In genomic region chr1:185581961-185582725, GRCh38 we compare ENCODE assay signal across 26 cellular contexts.
DNase-seq lines count a peak whose midpoint lies in the region; ATAC-seq and TF ChIP-seq lines count a peak whose summit lies in the region.
"Had no signal": no experiment of that assay in that cellular context is flagged by ENCODE, and none has a peak within 500 bp of the region (broad histone marks: within the 10 kb centered on the region; RNA-seq: fewer than 3 reads in every experiment).

No MANE protein-coding gene starts in this region.

- intact Hi-C loops in IMR-90 (cut with micrococcal nuclease) = no loop called here

- in situ Hi-C loops in IMR-90 (cut with MboI; ENCODE audit: low sequenced_read_pairs) (no loop called here), GM13977 (cut with MboI; ENCODE audit: low pct_unique_long_range_greater_than_20kb, low sequenced_read_pairs, unreplicated experiment) (no loop called here)

- TF ChIP-seq RAD21 in IMR-90 (IDR thresholded peaks at IDR 0.05; ENCODE audit: low read length) = no peak

- H3K9me3 ChIP-seq in IMR-90 (ENCODE audit: control insufficient read depth, insufficient read depth, low read length) = peaks cover 9% of the 10 kb centered on the region
- no peaks in the 10 kb centered on the region for H3K9me3 ChIP-seq in osteoblast (ENCODE audit: low read depth, low read length)
- H3K9me3 ChIP-seq: adrenal gland, prostate gland had no signal

- H2AFZ ChIP-seq in IMR-90 (replicated peaks; ENCODE audit: low read length, poor library complexity) = no peak overlapping the region
- H2AFZ ChIP-seq in osteoblast (ENCODE audit: low read length) = no peak overlapping the region

- WGBS in IMR-90 (ENCODE audit: extremely low coverage in 2 of 2, insufficient read length in 1 of 2), 2 experiments = 67% methylated on average over 1 of the region's 4 CpGs; no CpG with 5 or more reads in 1 of the 2 experiments

- no peaks in the 10 kb centered on the region for H4K20me1 ChIP-seq in IMR-90 (ENCODE audit: insufficient read depth, low read length)
- H4K20me1 ChIP-seq in osteoblast (ENCODE audit: insufficient read depth, low read length) = no peaks in the 10 kb centered on the region

- H2BK15ac ChIP-seq in IMR-90 (ENCODE audit: low read depth, low read length) = no peak overlapping the region

- no peaks in the 10 kb centered on the region for H3K79me1 ChIP-seq in IMR-90 (ENCODE audit: low read depth in 1 of 2, low read length in 2 of 2)

- H2BK5ac ChIP-seq in IMR-90 (ENCODE audit: low read depth, low read length, poor library complexity, severe bottlenecking) = no peak overlapping the region

- DNase-seq in Daoy (ENCODE audit: low read depth) (peak; percentile 19), IMR-90 (peak; percentile 30), dermis blood vessel endothelial cell (peak; percentile 15), osteoblast (ENCODE audit: insufficient read length, low spot score, missing footprints) (peak; percentile 83), GM13977 (ENCODE audit: low spot score) (no peak), NCI-H774 (lab: John Stamatoyannopoulos, UW) (no peak)
- DNase-seq in activated T-cell treated with anti-CD3 and anti-CD28 coated beads, Interleukin-2, amount 50 U/mL, for 48 hours = no peak
- DNase-seq: activated CD8-positive, alpha-beta memory T cell treated with anti-CD3 and anti-CD28 coated beads, Interleukin-2, amount 50 U/mL, for 48 hours; activated CD8-positive, alpha-beta T cell treated with anti-CD3 and anti-CD28 coated beads for 36 hours; activated naive CD4-positive, alpha-beta T cell treated with anti-CD3 and anti-CD28 coated beads for 36 hours; adrenal gland; CD8-positive, alpha-beta memory T cell; DMS 273 treated with DMSO at 0.1 percent for 48 hours; GDM1; islet precursor cell; KG1; left ventricle myocardium inferior; NCI-H1417; NCI-H2029; Peyer's patch; SHP77 treated with DMSO at 0.1 percent for 48 hours; stimulated activated CD4-positive, alpha-beta T cell treated with anti-CD3 and anti-CD28 coated beads, Interleukin-4, amount 100 ng/mL, for 1 hour; tibial artery had no signal

- H3K4me3 ChIP-seq in IMR-90 (ENCODE audit: insufficient read depth, low read depth, low read length) (no peak overlapping the region), osteoblast (ENCODE audit: insufficient read depth, low read length) (no peak overlapping the region)
- H3K4me3 ChIP-seq: adrenal gland, left ventricle myocardium inferior, Peyer's patch, prostate gland, tibial artery had no signal

- CTCF ChIA-PET in IMR-90 (lab: Yijun Ruan, JAX) = interaction anchor here (1.3 to 1.6 kb wide), 2 partner anchors 9 to 13 kb away, joined by 4 read pairs; no protein-coding TSS in a partner anchor

- H3K56ac ChIP-seq in IMR-90 (ENCODE audit: extremely low read depth, insufficient read depth, low read length) = no peak overlapping the region

- no peak overlapping the region for H2BK20ac ChIP-seq in IMR-90 (ENCODE audit: low read depth, low read length)

- H3K36me3 ChIP-seq in IMR-90 (ENCODE audit: control insufficient read depth, insufficient read depth, low read length) (no peaks in the 10 kb centered on the region), osteoblast (ENCODE audit: insufficient read depth, low read length) (no peaks in the 10 kb centered on the region)
- H3K36me3 ChIP-seq: adrenal gland, left ventricle myocardium inferior, Peyer's patch, prostate gland, tibial artery had no signal

- H3K79me2 ChIP-seq in osteoblast (ENCODE audit: insufficient read depth, low read length) = no peaks in the 10 kb centered on the region

- no peak overlapping the region for H4K5ac ChIP-seq in IMR-90 (ENCODE audit: low read depth, low read length)

- H3K4me2 ChIP-seq in IMR-90 (ENCODE audit: low read depth, low read length) (no peak overlapping the region), osteoblast (ENCODE audit: insufficient read depth, low read length) (no peak overlapping the region)

- no peak overlapping the region for H2AK9ac ChIP-seq in IMR-90 (replicated peaks; ENCODE audit: low read depth, low read length, poor library complexity)

- ATAC-seq in IMR-90 (ENCODE audit: low read depth) = no peak
- ATAC-seq in HG03442 (IDR thresholded peaks at IDR 0.05; ENCODE audit: unreplicated experiment) = no peak
- ATAC-seq: activated CD8-positive, alpha-beta T cell treated with anti-CD3 and anti-CD28 coated beads for 36 hours; sciatic nerve had no signal

- POLR2A ChIA-PET in IMR-90 (lab: Charles Lee; ENCODE audit: unreplicated experiment) = no interaction called here

- TF ChIP-seq POLR2A in IMR-90 (IDR thresholded peaks at IDR 0.05; ENCODE audit: low read depth, low read length) = no peak

- H3K9me1 ChIP-seq in IMR-90 (ENCODE audit: insufficient read depth, low read length) = no peaks in the 10 kb centered on the region

- dilution Hi-C loops in IMR-90 (cut with HindIII; ENCODE audit: low sequenced_read_pairs, unreplicated experiment) = no loop called here

- H2BK120ac ChIP-seq in IMR-90 (ENCODE audit: low read depth, low read length) = no peak overlapping the region

- TF ChIP-seq CTCF in IMR-90 (conservative IDR thresholded peaks at IDR 0.05; ENCODE audit: low read depth, low read length) (no peak), osteoblast (IDR thresholded peaks at IDR 0.05; ENCODE audit: extremely low read depth, low read depth, low read length) (no peak), GM13977 (IDR thresholded peaks at IDR 0.05; ENCODE audit: extremely low read depth, insufficient read depth, missing control alignments) (no peak)

- H3K9ac ChIP-seq in IMR-90 (ENCODE audit: low read depth, low read length) = no peak overlapping the region

- H2AK5ac ChIP-seq in IMR-90 (ENCODE audit: low read depth, low read length) = no peak overlapping the region

- peak overlapping the region in 1 of 2 experiments; percentile 25; a peak in 1 of 4 replicates for H4K8ac ChIP-seq in IMR-90 (ENCODE audit: low read depth in 2 of 2, low read length in 2 of 2)

- H3K23ac ChIP-seq in IMR-90 (ENCODE audit: low read depth, low read length) = no peak overlapping the region

- no peak overlapping the region for H3K4ac ChIP-seq in IMR-90 (ENCODE audit: low read depth, low read length)

- no peak overlapping the region for H3K18ac ChIP-seq in IMR-90 (ENCODE audit: low read depth, low read length)

- H3K4me1 ChIP-seq in IMR-90 (ENCODE audit: control insufficient read depth, insufficient read depth, low read length) = no peaks in the 10 kb centered on the region
- no peaks in the 10 kb centered on the region for H3K4me1 ChIP-seq in osteoblast (ENCODE audit: insufficient read depth, low read length)
- H3K4me1 ChIP-seq: adrenal gland, left ventricle myocardium inferior, Peyer's patch, prostate gland, tibial artery had no signal

- no peak overlapping the region; the same call in 1 of the 2 replicates for H3K14ac ChIP-seq in IMR-90 (replicated peaks; ENCODE audit: low read depth, low read length)

- H3K27ac ChIP-seq in IMR-90 (ENCODE audit: insufficient read depth, low read length) (no peak overlapping the region), osteoblast (ENCODE audit: low read depth, low read length) (peak overlapping the region; percentile 7)
- H3K27ac ChIP-seq: adrenal gland, left ventricle myocardium inferior, Peyer's patch, prostate gland, tibial artery had no signal

- no TSS peak for BruUV-seq in IMR-90 (replicated peaks; lab: Mats Ljungman, UMichigan)

- H3K27me3 ChIP-seq in IMR-90 (ENCODE audit: control insufficient read depth, insufficient read depth, low read length) (no peaks in the 10 kb centered on the region), osteoblast (ENCODE audit: insufficient read depth, low read length) (no peaks in the 10 kb centered on the region)
- H3K27me3 ChIP-seq: adrenal gland, Peyer's patch, tibial artery had no signal

- no peak overlapping the region for H4K91ac ChIP-seq in IMR-90 (ENCODE audit: insufficient read depth, low read depth, low read length)

TF ChIP-seq in IMR-90, 13 proteins besides CTCF, POLR2A, EP300 and RAD21:
- no peak for TF ChIP-seq MAZ (IDR thresholded peaks at IDR 0.05; ENCODE audit: borderline replicate concordance, low read depth, low read length)
- TF ChIP-seq BHLHE40 (IDR thresholded peaks at IDR 0.05; ENCODE audit: low read depth, low read length) = no peak
- no peak for TF ChIP-seq RFX5 (IDR thresholded peaks at IDR 0.05; ENCODE audit: low read depth, low read length)
- no peak for TF ChIP-seq RCOR1 (IDR thresholded peaks at IDR 0.05; ENCODE audit: insufficient replicate concordance, low read length)
- no peak for TF ChIP-seq ELK1 (IDR thresholded peaks at IDR 0.05; ENCODE audit: borderline replicate concordance, low read depth, low read length)
- TF ChIP-seq FOS (IDR thresholded peaks at IDR 0.05; ENCODE audit: low read depth, low read length) = no peak
- TF ChIP-seq SMC3 (IDR thresholded peaks at IDR 0.05; ENCODE audit: low read depth, low read length) = no peak
- TF ChIP-seq USF2 (IDR thresholded peaks at IDR 0.05; ENCODE audit: low read depth, low read length) = no peak
- no peak for TF ChIP-seq CHD1 (IDR thresholded peaks at IDR 0.05; ENCODE audit: low read depth, low read length)
- no peak for TF ChIP-seq MAFK (IDR thresholded peaks at IDR 0.05; ENCODE audit: low read depth, low read length)
- no peak for TF ChIP-seq NFE2L2 (IDR thresholded peaks at IDR 0.05; ENCODE audit: low read depth, low read length)
- TF ChIP-seq MXI1 (IDR thresholded peaks at IDR 0.05; ENCODE audit: borderline replicate concordance, low read depth, low read length) = no peak
- TF ChIP-seq CEBPB (IDR thresholded peaks at IDR 0.05; ENCODE audit: low read depth, low read length) = no peak

Comparison
In these comparisons a context has a peak if more than half of its experiments do, and no peak if none do; other contexts are left out.
1. DNase-seq: peak in Daoy (single experiment), IMR-90 (single experiment), dermis blood vessel endothelial cell (single experiment) and osteoblast (single experiment); none in GM13977 (single experiment), activated T-cell treated with anti-CD3 and anti-CD28 coated beads, Interleukin-2, amount 50 U/mL, for 48 hours (0 of 2) and NCI-H774 (single experiment).